1 cellular context compared by ENCODE assay signal in genomic region chr5:141966963-141967333, GRCh38.
TF ChIP-seq lines count a peak whose summit lies in the region.

No MANE protein-coding gene starts in this region.

TF ChIP-seq in K562, 482 proteins besides CTCF, POLR2A, EP300 and RAD21:
- no peak for TF ChIP-seq MAFG (tag; conservative IDR thresholded peaks at IDR 0.05)
- TF ChIP-seq, protein P1, sequence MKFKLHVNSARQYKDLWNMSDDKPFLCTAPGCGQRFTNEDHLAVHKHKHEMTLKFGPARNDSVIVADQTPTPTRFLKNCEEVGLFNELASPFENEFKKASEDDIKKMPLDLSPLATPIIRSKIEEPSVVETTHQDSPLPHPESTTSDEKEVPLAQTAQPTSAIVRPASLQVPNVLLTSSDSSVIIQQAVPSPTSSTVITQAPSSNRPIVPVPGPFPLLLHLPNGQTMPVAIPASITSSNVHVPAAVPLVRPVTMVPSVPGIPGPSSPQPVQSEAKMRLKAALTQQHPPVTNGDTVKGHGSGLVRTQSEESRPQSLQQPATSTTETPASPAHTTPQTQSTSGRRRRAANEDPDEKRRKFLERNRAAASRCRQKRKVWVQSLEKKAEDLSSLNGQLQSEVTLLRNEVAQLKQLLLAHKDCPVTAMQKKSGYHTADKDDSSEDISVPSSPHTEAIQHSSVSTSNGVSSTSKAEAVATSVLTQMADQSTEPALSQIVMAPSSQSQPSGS (CRISPR knock-in tag; IDR thresholded peaks at IDR 0.05) = no peak
